ENCODE assay signal across 18 cellular contexts in the genomic region with DNA sequence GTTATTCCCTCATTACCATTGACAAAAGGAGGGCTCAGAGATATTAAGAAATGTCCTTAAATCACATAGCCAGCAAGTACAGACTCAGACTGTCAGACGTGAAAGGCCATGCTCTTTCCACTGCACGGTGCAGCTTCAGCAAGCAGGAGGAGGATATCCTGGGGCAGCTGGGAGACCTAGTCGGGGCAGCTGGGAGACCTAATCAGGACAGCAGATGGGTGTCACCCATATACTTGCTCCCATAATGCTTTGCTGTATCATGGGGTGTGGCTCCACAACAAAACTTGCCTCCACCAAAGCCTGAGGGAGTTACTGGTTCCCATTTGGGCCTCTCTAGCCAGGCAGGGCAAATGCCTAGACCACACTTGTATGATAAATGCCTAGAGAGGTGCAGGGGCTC. TPM values are rescaled to one million over a fixed set of nuclear protein-coding genes. Genes with fewer than 3 reads are reported as not detected.
"Had no signal": no experiment of that assay in that cellular context is flagged by ENCODE, and none has a peak within 500 bp of the region (broad histone marks: within the 10 kb centered on the region; RNA-seq: fewer than 3 reads in every experiment).

No MANE protein-coding gene starts in this region.

- ATAC-seq: esophagus mucosa; heart right ventricle; natural killer cell; stimulated activated effector memory CD8-positive, alpha-beta T cell treated with anti-CD3 and anti-CD28 coated beads, Interleukin-12 subunit alpha, Interleukin-12 subunit beta, amount 100 ng/mL, for 72 hours; stimulated activated naive CD8-positive, alpha-beta T cell treated with anti-CD3 and anti-CD28 coated beads, Interleukin-15, Interleukin-2, amounts not matched to agents 100 U/mL and 50 U/mL, for 24 hours had no signal

- H3K4me1 Mint-ChIP-seq: natural killer cell; stimulated activated effector memory CD8-positive, alpha-beta T cell treated with anti-CD3 and anti-CD28 coated beads, Interleukin-12 subunit alpha, Interleukin-12 subunit beta, amount 100 ng/mL, for 72 hours had no signal

- H3K4me1 ChIP-seq: colonic mucosa, heart right ventricle, right atrium auricular region, suprapubic skin, tibial nerve had no signal

- H3K9me3 ChIP-seq: colonic mucosa, heart right ventricle, right atrium auricular region, suprapubic skin had no signal

- H3K36me3 Mint-ChIP-seq: natural killer cell; stimulated activated effector memory CD8-positive, alpha-beta T cell treated with anti-CD3 and anti-CD28 coated beads, Interleukin-12 subunit alpha, Interleukin-12 subunit beta, amount 100 ng/mL, for 72 hours had no signal

- H3K27me3 ChIP-seq: colonic mucosa, heart right ventricle, right atrium auricular region, suprapubic skin, tibial nerve had no signal

- H3K4me3 Mint-ChIP-seq: natural killer cell; neural crest cell; stimulated activated effector memory CD8-positive, alpha-beta T cell treated with anti-CD3 and anti-CD28 coated beads, Interleukin-12 subunit alpha, Interleukin-12 subunit beta, amount 100 ng/mL, for 72 hours had no signal

- H3K4me3 ChIP-seq: colonic mucosa, heart right ventricle, right atrium auricular region, suprapubic skin, tibial nerve had no signal

- DNase-seq: cerebellar nuclear complex; colonic mucosa; dermis blood vessel endothelial cell; heart right ventricle; kidney glomerular epithelial cell; mammary epithelial cell; natural killer cell; small intestine; stimulated activated CD4-positive, alpha-beta T cell treated with anti-CD3 and anti-CD28 coated beads, Interleukin-4, amount 100 ng/mL, for 1 hour; stimulated activated CD8-positive, alpha-beta memory T cell treated with anti-CD3 and anti-CD28 coated beads, Interleukin-4, amount 100 ng/mL, for 48 hours; stimulated activated naive CD8-positive, alpha-beta T cell treated with anti-CD3 and anti-CD28 coated beads, Interleukin-15, Interleukin-2, amounts not matched to agents 100 U/mL and 50 U/mL, for 24 hours had no signal

- H3K27ac Mint-ChIP-seq: natural killer cell; stimulated activated effector memory CD8-positive, alpha-beta T cell treated with anti-CD3 and anti-CD28 coated beads, Interleukin-12 subunit alpha, Interleukin-12 subunit beta, amount 100 ng/mL, for 72 hours had no signal

- H3K9me3 Mint-ChIP-seq: natural killer cell; neural crest cell; stimulated activated effector memory CD8-positive, alpha-beta T cell treated with anti-CD3 and anti-CD28 coated beads, Interleukin-12 subunit alpha, Interleukin-12 subunit beta, amount 100 ng/mL, for 72 hours had no signal

- H3K27ac ChIP-seq: colonic mucosa, heart right ventricle, right atrium auricular region, suprapubic skin, tibial nerve had no signal

- H3K36me3 ChIP-seq: colonic mucosa, heart right ventricle, right atrium auricular region, suprapubic skin, tibial nerve had no signal

RNA-seq across cellular contexts. Expression of gene GRID1, which starts 55.4 kb away (rescaled TPM):
- total RNA-seq: dermis blood vessel endothelial cell, myocyte, natural killer cell had no signal
